In genomic region chr12:119669744-119670472, GRCh38 we compare ENCODE assay signal across 9 cellular contexts. TPM values are rescaled to one million over a fixed set of nuclear protein-coding genes. Genes with fewer than 3 reads are reported as not detected.
DNase-seq lines count a peak whose midpoint lies in the region; ATAC-seq and TF ChIP-seq lines count a peak whose summit lies in the region.
"Had no signal": no experiment of that assay in that cellular context is flagged by ENCODE, and none has a peak within 500 bp of the region (broad histone marks: within the 10 kb centered on the region; RNA-seq: fewer than 3 reads in every experiment).

No MANE protein-coding gene starts in this region.

- POLR2A ChIA-PET in Caco-2 (lab: Charles Lee), result interaction anchor here (0.5 kb wide), 1 partner anchor 18 kb away, joined by 3 read pairs; no protein-coding TSS in a partner anchor

- BruUV-seq in Caco-2 (replicated peaks; lab: Mats Ljungman, UMichigan) (TSS peak; percentile 10), mammary epithelial cell (replicated peaks; lab: Mats Ljungman, UMichigan) (no TSS peak)

- no peaks in the 10 kb centered on the region for H3K9me3 ChIP-seq in Caco-2
- no peaks in the 10 kb centered on the region for H3K9me3 ChIP-seq in mammary epithelial cell (replicated peaks; ENCODE audit: insufficient read depth, low read length)
- H3K9me3 ChIP-seq in MM.1S (replicated peaks; ENCODE audit: insufficient read depth, low read length), result no peaks in the 10 kb centered on the region

- H3K36me3 Mint-ChIP-seq in Caco-2 (ENCODE audit: insufficient read depth, unreplicated experiment), result peaks cover 33% of the 10 kb centered on the region
- H3K36me3 Mint-ChIP-seq in natural killer cell, result no peaks in the 10 kb centered on the region

- no peaks in the 10 kb centered on the region for H3K27me3 ChIP-seq in Caco-2 (replicated peaks; ENCODE audit: control insufficient read depth, insufficient read depth, low read length)
- no peaks in the 10 kb centered on the region for H3K27me3 ChIP-seq in mammary epithelial cell (ENCODE audit: insufficient read depth, low read length)
- H3K27me3 ChIP-seq in MM.1S (replicated peaks; ENCODE audit: insufficient read depth, low read length), result no peaks in the 10 kb centered on the region

- peak overlapping the region; percentile 64 for H3K4me3 Mint-ChIP-seq in Caco-2 (ENCODE audit: unreplicated experiment)
- peak overlapping the region; percentile 74 for H3K4me3 Mint-ChIP-seq in natural killer cell

- peaks cover 3% of the 10 kb centered on the region; the same call in 1 of the 2 replicates for H3K36me3 ChIP-seq in Caco-2 (ENCODE audit: control insufficient read depth, insufficient read depth, low read length)
- peaks cover 21% of the 10 kb centered on the region for H3K36me3 ChIP-seq in mammary epithelial cell (ENCODE audit: insufficient read depth, low read length)
- no peaks in the 10 kb centered on the region for H3K36me3 ChIP-seq in MM.1S (replicated peaks; ENCODE audit: insufficient read depth, low read length)

- DNase-seq in Caco-2, result peak; percentile 46 to 67
- DNase-seq in NCI-H2029 (lab: John Stamatoyannopoulos, UW), result peak; percentile 91
- peak; percentile 48 for DNase-seq in mammary epithelial cell
- DNase-seq in natural killer cell, result no peak
- no peak for DNase-seq in activated CD4-positive, CD25-positive, alpha-beta regulatory T cell (lab: John Stamatoyannopoulos, UW)
- DNase-seq in EL, result no peak
- DNase-seq in MM.1S, result no peak
- DNase-seq: Kasumi-1 had no signal

- no peak for ATAC-seq in natural killer cell
- ATAC-seq in HG02885 (IDR thresholded peaks at IDR 0.05; ENCODE audit: poor library complexity, unreplicated experiment), result no peak

- peaks cover 4% of the 10 kb centered on the region; the same call in 1 of the 2 replicates for H3F3A ChIP-seq in MM.1S (ENCODE audit: insufficient read depth, low read length)

- H2AFZ ChIP-seq in mammary epithelial cell (ENCODE audit: low read depth, low read length), result no peak overlapping the region
- H2AFZ ChIP-seq in MM.1S (ENCODE audit: low read length), result no peak overlapping the region

- no peak for TF ChIP-seq CTCF in Caco-2 (IDR thresholded peaks at IDR 0.05; ENCODE audit: insufficient read depth in 1 of 2, low read depth in 1 of 2, low read length in 1 of 2, severe bottlenecking in 1 of 2, unreplicated experiment in 1 of 2)
- no peak for TF ChIP-seq CTCF in mammary epithelial cell (conservative IDR thresholded peaks at IDR 0.05 in 1 of 2, IDR thresholded peaks at IDR 0.05 in 1 of 2; ENCODE audit: extremely low read depth in 1 of 2, insufficient read depth in 1 of 2, low read depth in 1 of 2, low read length in 2 of 2)
- no peak for TF ChIP-seq CTCF in natural killer cell (IDR thresholded peaks at IDR 0.05)
- TF ChIP-seq CTCF in MM.1S (IDR thresholded peaks at IDR 0.05; ENCODE audit: low read length), result no peak

- intact Hi-C loops in Caco-2 (cut with micrococcal nuclease; ENCODE audit: unreplicated experiment) (no loop called here), mammary epithelial cell (cut with micrococcal nuclease) (loop anchor here (10.0 kb wide), 1 partner anchor 1265 kb away; no protein-coding TSS in a partner anchor), natural killer cell (cut with micrococcal nuclease) (loop anchor here (10.0 kb wide), 2 partner anchors 1265 to 1295 kb away; partner anchors contain the start of genes SUDS3 and TAOK3)

- H3K9me3 Mint-ChIP-seq in Caco-2 (ENCODE audit: unreplicated experiment) (no peaks in the 10 kb centered on the region), natural killer cell (no peaks in the 10 kb centered on the region)

- dilution Hi-C loops in mammary epithelial cell (cut with HindIII; ENCODE audit: low sequenced_read_pairs), result no loop called here

- H3K9ac ChIP-seq in mammary epithelial cell (ENCODE audit: insufficient read depth, low read length), result no peak overlapping the region
- H3K9ac ChIP-seq in MM.1S (ENCODE audit: low read length), result no peak overlapping the region

- H3K4me3 ChIP-seq in Caco-2 (ENCODE audit: low read depth, low read length) (no peak overlapping the region), mammary epithelial cell (replicated peaks in 1 of 3; ENCODE audit: insufficient read depth in 1 of 3, low read depth in 2 of 3, low read length in 3 of 3) (peak overlapping the region in 1 of 3 experiments; percentile 14), MM.1S (ENCODE audit: low read length) (no peak overlapping the region)

- H3K27me3 Mint-ChIP-seq in Caco-2 (ENCODE audit: insufficient read depth, unreplicated experiment) (no peaks in the 10 kb centered on the region), natural killer cell (ENCODE audit: low read depth in 2 of 2) (no peaks in the 10 kb centered on the region)

- H3K27ac ChIP-seq in mammary epithelial cell (ENCODE audit: insufficient read depth, low read depth, low read length) (no peak overlapping the region), MM.1S (ENCODE audit: low read length) (no peak overlapping the region)

- H3K4me1 Mint-ChIP-seq in Caco-2 (ENCODE audit: low read depth, unreplicated experiment) (peaks cover 12% of the 10 kb centered on the region), natural killer cell (peaks cover 65 to 71% of the 10 kb centered on the region in 2 donors)

- WGBS in mammary epithelial cell (ENCODE audit: low coverage, missing lambda C conversion rate), result 58% methylated on average over 11 of the region's 11 CpGs

- H3K79me2 ChIP-seq in mammary epithelial cell (ENCODE audit: insufficient read depth, low read length) (peaks cover 47% of the 10 kb centered on the region), MM.1S (ENCODE audit: low read length) (peaks cover 17% of the 10 kb centered on the region)

- CTCF ChIA-PET in Caco-2 (lab: Charles Lee), result no interaction called here
- CTCF ChIA-PET in mammary epithelial cell (lab: Charles Lee; ENCODE audit: low non-redundant PET), result no interaction called here

- no peaks in the 10 kb centered on the region for H3K9me2 ChIP-seq in MM.1S (replicated peaks; ENCODE audit: insufficient read depth, low read length)

- H4K20me1 ChIP-seq in mammary epithelial cell (ENCODE audit: insufficient read depth, low read length), result no peaks in the 10 kb centered on the region
- H4K20me1 ChIP-seq in MM.1S (ENCODE audit: insufficient read depth, low read length), result no peaks in the 10 kb centered on the region

- peaks cover 32% of the 10 kb centered on the region for H3K4me1 ChIP-seq in Caco-2
- peaks cover 14% of the 10 kb centered on the region for H3K4me1 ChIP-seq in mammary epithelial cell (ENCODE audit: insufficient read depth, low read length)
- 0 out of 2 replicates have a peak, but pooled peaks cover 4% of the 10 kb centered on the region for H3K4me1 ChIP-seq in MM.1S (ENCODE audit: low read length)

- peak overlapping the region; percentile 31 for H3K4me2 ChIP-seq in mammary epithelial cell (ENCODE audit: insufficient read depth, low read depth, low read length)
- no peak overlapping the region for H3K4me2 ChIP-seq in MM.1S (ENCODE audit: low read depth, low read length)

- in situ Hi-C loops in mammary epithelial cell (cut with MboI; ENCODE audit: low sequenced_read_pairs in 2 of 2), result loop anchor here in 1 of 2 donors (25.0 kb wide), 1 partner anchor 1258 kb away; no protein-coding TSS in a partner anchor

- H3K27ac Mint-ChIP-seq in Caco-2 (ENCODE audit: unreplicated experiment) (peak overlapping the region; percentile 57), natural killer cell (peak overlapping the region; percentile 73 to 76)

RNA-seq across cellular contexts. Expression of gene PRKAB1, which starts 2.0 kb away (rescaled TPM):
- total RNA-seq in Caco-2 (2022), result 34.5 and 37.3 TPM in 2 replicates
- 10 to 100 TPM; 21.8 to 33.4 TPM for total RNA-seq in mammary epithelial cell
- polyA plus RNA-seq in mammary epithelial cell, result 18.3 TPM
- 31.1 TPM for polyA minus RNA-seq in mammary epithelial cell
- 10 to 100 TPM; 21.8 to 34.6 (median 23.5) TPM for total RNA-seq in natural killer cell

Comparison
In these comparisons a context has a peak if more than half of its experiments do, and no peak if none do; other contexts are left out.
1. DNase-seq: peak in Caco-2 (2 of 2), NCI-H2029 (single experiment) and mammary epithelial cell (single experiment); none in natural killer cell (single experiment), activated CD4-positive, CD25-positive, alpha-beta regulatory T cell (0 of 4), EL (single experiment) and MM.1S (single experiment).